In the genomic region with DNA sequence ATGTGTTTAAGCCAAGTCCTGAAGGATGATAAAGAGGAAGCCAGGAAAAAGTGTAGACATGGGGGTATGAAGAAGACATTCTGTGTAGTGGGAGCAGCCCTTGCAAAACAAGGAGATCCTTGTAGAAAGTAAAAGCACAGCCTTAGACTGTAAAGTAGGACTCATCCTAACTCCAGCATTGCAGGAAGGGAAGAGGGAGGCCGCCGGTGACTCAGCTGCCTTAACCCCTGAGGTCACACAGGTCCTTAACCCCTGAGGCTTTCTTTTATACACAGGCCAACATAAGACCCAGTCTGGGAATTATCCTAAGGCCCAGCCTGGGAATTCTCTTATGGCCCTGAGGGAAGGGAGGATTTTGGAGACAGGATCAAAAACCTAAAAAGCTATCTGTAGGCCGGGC, we compare ENCODE assay signal across 19 cellular contexts. TPM values are rescaled to one million over a fixed set of nuclear protein-coding genes. Genes with fewer than 3 reads are reported as not detected.
DNase-seq lines count a peak whose midpoint lies in the region; ATAC-seq and TF ChIP-seq lines count a peak whose summit lies in the region.
"Had no signal": no experiment of that assay in that cellular context is flagged by ENCODE, and none has a peak within 500 bp of the region (broad histone marks: within the 10 kb centered on the region; RNA-seq: fewer than 3 reads in every experiment).

No MANE protein-coding gene starts in this region.

- peak overlapping the region; percentile 18 for H3K27ac Mint-ChIP-seq in activated T-helper 17 cell treated with anti-CD3 and anti-CD28 coated beads, Interleukin-2, amount 50 U/mL, for 72 hours
- H3K27ac Mint-ChIP-seq: activated T-helper 1 cell treated with anti-CD3 and anti-CD28 coated beads, Interleukin-12 subunit alpha, Interleukin-12 subunit beta, Interleukin-2, Interleukin-4 antibody, amounts not matched to agents 30 ng/mL and 10 ng/mL and 1 ng/mL, durations not matched to agents 14 hours and 24 hours and 36 hours; naive B cell; T-helper 1 cell treated with Interleukin-12 subunit alpha and Interleukin-12 subunit beta and Interleukin-4 antibody, amounts not matched to agents 30 μg/mL and 1 μg/mL, for 36 hours had no signal

- H3K4me3 Mint-ChIP-seq in activated T-helper 17 cell treated with anti-CD3 and anti-CD28 coated beads, Interleukin-2, amount 50 U/mL, for 72 hours: no peak overlapping the region
- H3K4me3 Mint-ChIP-seq: activated T-helper 1 cell treated with anti-CD3 and anti-CD28 coated beads, Interleukin-12 subunit alpha, Interleukin-12 subunit beta, Interleukin-2, Interleukin-4 antibody, amounts not matched to agents 30 ng/mL and 10 ng/mL and 1 ng/mL, durations not matched to agents 14 hours and 24 hours and 36 hours; naive B cell; T-helper 1 cell treated with Interleukin-12 subunit alpha and Interleukin-12 subunit beta and Interleukin-4 antibody, amounts not matched to agents 30 μg/mL and 1 μg/mL, for 36 hours had no signal

- H3K9ac ChIP-seq in HUES48 (ENCODE audit: low read depth, low read length) (no peak overlapping the region), subcutaneous abdominal adipose tissue (ENCODE audit: low read length in 5 of 5) (no peak overlapping the region)

- H3K9me3 ChIP-seq in HUES48 (ENCODE audit: control insufficient read depth, insufficient read depth, low read length): no peaks in the 10 kb centered on the region
- no peaks in the 10 kb centered on the region for H3K9me3 ChIP-seq in right lobe of liver
- H3K9me3 ChIP-seq in subcutaneous abdominal adipose tissue (ENCODE audit: control insufficient read depth in 5 of 5, low read length in 5 of 5): no peaks in the 10 kb centered on the region
- H3K9me3 ChIP-seq: left ventricle myocardium inferior, prostate gland had no signal

- no peak for TF ChIP-seq POLR2A in right lobe of liver (IDR thresholded peaks at IDR 0.05)

- ATAC-seq in activated T-helper 17 cell treated with anti-CD3 and anti-CD28 coated beads, Interleukin-2, amount 50 U/mL, for 72 hours (replicated peaks): no peak
- ATAC-seq in right lobe of liver: peak; percentile 8 to 70 (median 21)
- no peak for ATAC-seq in HG02938 (IDR thresholded peaks at IDR 0.05; ENCODE audit: unreplicated experiment)
- ATAC-seq: Right ventricle myocardium inferior had no signal

- H3K27ac ChIP-seq in HUES48 (ENCODE audit: low read depth, low read length) (peak overlapping the region; percentile 9), right lobe of liver (peak overlapping the region in 1 of 3 donors; percentile 45), subcutaneous abdominal adipose tissue (ENCODE audit: low read depth, low read length) (peak overlapping the region; percentile 42)
- H3K27ac ChIP-seq: left ventricle myocardium inferior, prostate gland had no signal

- DNase-seq in right lobe of liver (peak in 1 of 3 donors; percentile 29), SW 1271 (lab: John Stamatoyannopoulos, UW) (no peak), NCI-H510A (lab: John Stamatoyannopoulos, UW) (no peak)
- DNase-seq: activated CD8-positive, alpha-beta memory T cell treated with anti-CD3 and anti-CD28 coated beads for 24 hours; AML-193; Calu3; central memory CD4-positive, alpha-beta T cell; left ventricle myocardium inferior; naive B cell; NCI-H1092 treated with DMSO at 0.1 percent for 48 hours; stimulated activated CD4-positive, alpha-beta T cell treated with anti-CD3 and anti-CD28 coated beads, Interleukin-15, amount 100 ng/mL, for 24 hours had no signal

- 33% methylated on average over 3 of the region's 3 CpGs for WGBS in right lobe of liver (ENCODE audit: insufficient coverage, low coverage, low lambda C conversion rate, missing lambda C conversion rate)

- no peaks in the 10 kb centered on the region for H3K36me3 Mint-ChIP-seq in activated T-helper 17 cell treated with anti-CD3 and anti-CD28 coated beads, Interleukin-2, amount 50 U/mL, for 72 hours (ENCODE audit: low read depth)
- H3K36me3 Mint-ChIP-seq: naive B cell had no signal

- peaks cover 16% of the 10 kb centered on the region for H3K4me1 ChIP-seq in HUES48 (ENCODE audit: control insufficient read depth, insufficient read depth, low read length)
- H3K4me1 ChIP-seq in right lobe of liver: peaks cover 0 to 76% (median 19%) of the 10 kb centered on the region in 4 donors
- peaks cover 0 to 61% (median 29%) of the 10 kb centered on the region in 5 donors for H3K4me1 ChIP-seq in subcutaneous abdominal adipose tissue (ENCODE audit: control insufficient read depth in 5 of 5, insufficient read depth in 5 of 5, low read length in 5 of 5)
- H3K4me1 ChIP-seq: prostate gland had no signal

- H3K36me3 ChIP-seq in HUES48 (ENCODE audit: control insufficient read depth, insufficient read depth, low read length) (no peaks in the 10 kb centered on the region), right lobe of liver (no peaks in the 10 kb centered on the region), subcutaneous abdominal adipose tissue (ENCODE audit: control insufficient read depth in 5 of 5, insufficient read depth in 5 of 5, low read length in 5 of 5) (peaks cover 0 to 4% (median 0%) of the 10 kb centered on the region in 5 donors)
- H3K36me3 ChIP-seq: left ventricle myocardium inferior, prostate gland had no signal

- intact Hi-C loops in right lobe of liver (cut with DNase I): loop anchor here in 1 of 2 donors (10.0 kb wide), 1 partner anchor 634 kb away; no protein-coding TSS in a partner anchor

- H3K27me3 ChIP-seq in HUES48 (ENCODE audit: control insufficient read depth, insufficient read depth, low read length) (no peaks in the 10 kb centered on the region), right lobe of liver (no peaks in the 10 kb centered on the region), subcutaneous abdominal adipose tissue (ENCODE audit: control insufficient read depth in 5 of 5, insufficient read depth in 4 of 5, low read length in 5 of 5) (no peaks in the 10 kb centered on the region)

- H3K4me3 ChIP-seq in HUES48 (ENCODE audit: low read depth, low read length) (no peak overlapping the region), right lobe of liver (no peak overlapping the region), subcutaneous abdominal adipose tissue (ENCODE audit: low read depth in 1 of 5, low read length in 5 of 5) (no peak overlapping the region)
- H3K4me3 ChIP-seq: left ventricle myocardium inferior, prostate gland had no signal

- no peaks in the 10 kb centered on the region for H3K27me3 Mint-ChIP-seq in activated T-helper 17 cell treated with anti-CD3 and anti-CD28 coated beads, Interleukin-2, amount 50 U/mL, for 72 hours
- H3K27me3 Mint-ChIP-seq: naive B cell had no signal

- H3K9me3 Mint-ChIP-seq in activated T-helper 17 cell treated with anti-CD3 and anti-CD28 coated beads, Interleukin-2, amount 50 U/mL, for 72 hours: no peaks in the 10 kb centered on the region
- H3K9me3 Mint-ChIP-seq: activated T-helper 1 cell treated with anti-CD3 and anti-CD28 coated beads, Interleukin-12 subunit alpha, Interleukin-12 subunit beta, Interleukin-2, Interleukin-4 antibody, amounts not matched to agents 30 ng/mL and 10 ng/mL and 1 ng/mL, durations not matched to agents 14 hours and 24 hours and 36 hours; naive B cell; T-helper 1 cell treated with Interleukin-12 subunit alpha and Interleukin-12 subunit beta and Interleukin-4 antibody, amounts not matched to agents 30 μg/mL and 1 μg/mL, for 36 hours had no signal

- peaks cover 9% of the 10 kb centered on the region for H3K4me1 Mint-ChIP-seq in activated T-helper 17 cell treated with anti-CD3 and anti-CD28 coated beads, Interleukin-2, amount 50 U/mL, for 72 hours

- TF ChIP-seq CTCF in right lobe of liver (IDR thresholded peaks at IDR 0.05): no peak

RNA-seq across cellular contexts. Expression of a gene that starts 18.0 kb away (rescaled TPM):
- total RNA-seq in activated T-helper 17 cell treated with anti-CD3 and anti-CD28 coated beads, Interleukin-2, amount 50 U/mL, for 72 hours: 10 to 100 TPM; 34.8 to 42.7 TPM
- total RNA-seq in right lobe of liver: 100 to 1,000 TPM; 127 to 220 (median 157) TPM

Comparison
In these comparisons a context has a peak if more than half of its experiments do, and no peak if none do; other contexts are left out.
1. ATAC-seq: peak in right lobe of liver (4 of 4); none in activated T-helper 17 cell treated with anti-CD3 and anti-CD28 coated beads, Interleukin-2, amount 50 U/mL, for 72 hours (single experiment) and HG02938 (single experiment).